16 cellular contexts compared by ENCODE assay signal in the genomic region with DNA sequence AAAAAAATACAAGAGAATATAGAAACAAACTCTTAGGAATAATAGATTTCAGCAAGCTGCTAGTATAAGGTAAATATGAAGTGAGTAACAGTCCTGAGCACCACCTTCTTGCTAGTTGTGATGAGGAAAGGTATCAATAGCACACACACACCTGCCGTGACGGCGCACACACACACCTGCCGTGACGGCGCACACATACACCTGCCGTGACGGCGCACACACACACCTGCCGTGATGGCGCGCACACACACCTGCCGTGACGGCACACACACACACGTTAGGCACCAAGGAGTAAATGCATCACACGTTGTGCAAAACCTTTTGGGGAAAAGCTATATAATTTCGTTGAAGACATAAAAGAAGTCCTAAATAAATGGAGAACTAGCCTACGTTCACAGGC. TPM values are rescaled to one million over a fixed set of nuclear protein-coding genes. Genes with fewer than 3 reads are reported as not detected.
"Had no signal": no experiment of that assay in that cellular context is flagged by ENCODE, and none has a peak within 500 bp of the region (broad histone marks: within the 10 kb centered on the region; RNA-seq: fewer than 3 reads in every experiment).

No MANE protein-coding gene starts in this region.

- H3K36me3 ChIP-seq: right atrium auricular region, sigmoid colon, tibial nerve had no signal

- H3K4me1 ChIP-seq: foreskin keratinocyte, testis had no signal

- H3K4me3 ChIP-seq: hepatocyte, right atrium auricular region, sigmoid colon, skin epidermis, testis, tibial nerve had no signal

- H3K4me3 Mint-ChIP-seq: dendritic cell treated with granulocyte-macrophage colony-stimulating factor and Interleukin-4, amounts not matched to agents 40 ng/mL and 50 ng/mL, for 4 days; mesothelial cell of epicardium; natural killer cell; neural crest cell had no signal

- H3K27me3 ChIP-seq: foreskin keratinocyte, hepatocyte, right atrium auricular region, sigmoid colon, testis, tibial nerve had no signal

- H3K36me3 Mint-ChIP-seq: mesothelial cell of epicardium, natural killer cell had no signal

- DNase-seq: central memory CD4-positive, alpha-beta T cell; foreskin keratinocyte; natural killer cell; posterior cingulate gyrus; sigmoid colon; stimulated activated CD4-positive, alpha-beta T cell treated with anti-CD3 and anti-CD28 coated beads, Interleukin-2, amount 100 ng/mL, for 24 hours; stimulated activated naive CD4-positive, alpha-beta T cell; testis had no signal

- H3K9me3 ChIP-seq: right atrium auricular region, sigmoid colon, testis, tibial nerve had no signal

- ATAC-seq: foreskin keratinocyte, natural killer cell had no signal

- H3K27ac Mint-ChIP-seq: dendritic cell treated with granulocyte-macrophage colony-stimulating factor and Interleukin-4, amounts not matched to agents 40 ng/mL and 50 ng/mL, for 4 days; mesothelial cell of epicardium; natural killer cell had no signal

- H3K27ac ChIP-seq: foreskin keratinocyte, hepatocyte, right atrium auricular region, sigmoid colon, skin epidermis, testis, tibial nerve had no signal

- H3K9me3 Mint-ChIP-seq: dendritic cell treated with granulocyte-macrophage colony-stimulating factor and Interleukin-4, amounts not matched to agents 40 ng/mL and 50 ng/mL, for 4 days; mesothelial cell of epicardium; natural killer cell; neural crest cell had no signal

RNA-seq across cellular contexts. Expression of gene JAKMIP3, which starts 4.7 kb away (rescaled TPM):
- total RNA-seq: kidney epithelial cell had no signal
- polyA plus RNA-seq: foreskin keratinocyte had no signal
